Comparison of ENCODE assay signal across 13 cellular contexts in genomic region chr16:12470311-12471229, GRCh38.
A peak's percentile ranks its signal among the peaks of the same experiment; 100 is the strongest.
DNase-seq lines count a peak whose midpoint lies in the region; ATAC-seq and TF ChIP-seq lines count a peak whose summit lies in the region.
"Had no signal": no experiment of that assay in that cellular context is flagged by ENCODE, and none has a peak within 500 bp of the region (broad histone marks: within the 10 kb centered on the region; RNA-seq: fewer than 3 reads in every experiment).

No MANE protein-coding gene starts in this region.

- H3K27me3 ChIP-seq in MG63 (no peaks in the 10 kb centered on the region), heart right ventricle (no peaks in the 10 kb centered on the region), sigmoid colon (no peaks in the 10 kb centered on the region), spleen (replicated peaks in 1 of 7) (no peaks in the 10 kb centered on the region)
- H3K27me3 ChIP-seq: gastrocnemius medialis, pancreas had no signal

- 59 to 60% methylated on average over 24 of the region's 24 CpGs for WGBS in heart right ventricle, 2 donors
- WGBS in sigmoid colon, 2 donors, result 78% methylated on average over 24 of the region's 24 CpGs
- WGBS in spleen, 5 donors, result 63 to 77% (median 72%) methylated on average over 24 of the region's 24 CpGs

- no peak for TF ChIP-seq CTCF in heart right ventricle (IDR thresholded peaks at IDR 0.05)
- TF ChIP-seq CTCF in sigmoid colon (IDR thresholded peaks at IDR 0.05), result no peak
- no peak for TF ChIP-seq CTCF in spleen (IDR thresholded peaks at IDR 0.05 in 8 of 11, conservative IDR thresholded peaks at IDR 0.05 in 3 of 11)

- H3K27ac ChIP-seq in heart right ventricle (peak overlapping the region in 6 of 10 donors; percentile 5 to 48 (median 31)), sigmoid colon (peak overlapping the region in 2 of 4 donors; percentile 23 to 31), spleen (no peak overlapping the region)
- H3K27ac ChIP-seq: pancreas had no signal

- ATAC-seq in heart right ventricle (peak; percentile 51 to 96 (median 92)), HG03442 (IDR thresholded peaks at IDR 0.05; ENCODE audit: unreplicated experiment) (no peak)
- ATAC-seq: activated CD8-positive, alpha-beta T cell treated with anti-CD3 and anti-CD28 coated beads for 36 hours; gastrocnemius medialis; pancreas had no signal

- H3K9me3 ChIP-seq in MG63, result no peaks in the 10 kb centered on the region
- H3K9me3 ChIP-seq in heart right ventricle, result no peaks in the 10 kb centered on the region
- no peaks in the 10 kb centered on the region for H3K9me3 ChIP-seq in sigmoid colon
- H3K9me3 ChIP-seq in spleen, result no peaks in the 10 kb centered on the region
- H3K9me3 ChIP-seq: gastrocnemius medialis, pancreas had no signal

- no peak overlapping the region for H3K4me3 ChIP-seq in MG63
- no peak overlapping the region for H3K4me3 ChIP-seq in heart right ventricle
- H3K4me3 ChIP-seq in sigmoid colon, result peak overlapping the region in 1 of 4 donors; percentile 4
- no peak overlapping the region for H3K4me3 ChIP-seq in spleen
- H3K4me3 ChIP-seq: gastrocnemius medialis, pancreas had no signal

- TF ChIP-seq EP300 in sigmoid colon (IDR thresholded peaks at IDR 0.05), result no peak

- DNase-seq in MG63 (peak; percentile 82), T1000 (lab: John Stamatoyannopoulos, UW) (peak; percentile 39), heart right ventricle (peak; percentile 69 to 74), sigmoid colon (peak; percentile 69), spleen (no peak), CD1c-positive myeloid dendritic cell (ENCODE audit: extremely low spot score) (no peak)
- no peak for DNase-seq in stimulated activated naive CD4-positive, alpha-beta T cell treated with Interleukin-2 at 50 U/mL for 16 hours (lab: John Stamatoyannopoulos, UW)
- DNase-seq: activated CD8-positive, alpha-beta T cell treated with anti-CD3 and anti-CD28 coated beads for 36 hours; DMS79 treated with DMSO at 0.1 percent for 48 hours; NCI-H82; pancreas had no signal

- intact Hi-C loops in heart right ventricle (cut with DNase I), result no loop called here
- intact Hi-C loops in sigmoid colon (cut with DNase I), result no loop called here
- intact Hi-C loops in spleen (cut with DNase I; ENCODE audit: low total_unique reads), result no loop called here

- H3K4me1 ChIP-seq in heart right ventricle (peaks cover 0 to 27% (median 4%) of the 10 kb centered on the region in 9 donors), sigmoid colon (peaks cover 0 to 23% (median 14%) of the 10 kb centered on the region in 4 donors), spleen (peaks cover 0 to 15% (median 3%) of the 10 kb centered on the region in 6 donors)
- H3K4me1 ChIP-seq: pancreas had no signal

- no peak for TF ChIP-seq POLR2A in sigmoid colon (IDR thresholded peaks at IDR 0.05)
- no peak for TF ChIP-seq POLR2A in spleen (IDR thresholded peaks at IDR 0.05)

- no peaks in the 10 kb centered on the region for H3K36me3 ChIP-seq in MG63
- H3K36me3 ChIP-seq in heart right ventricle, result no peaks in the 10 kb centered on the region
- H3K36me3 ChIP-seq in sigmoid colon, result no peaks in the 10 kb centered on the region
- no peaks in the 10 kb centered on the region for H3K36me3 ChIP-seq in spleen
- H3K36me3 ChIP-seq: gastrocnemius medialis, pancreas had no signal

Comparison
In these comparisons a context has a peak if more than half of its experiments do, and no peak if none do; other contexts are left out.
1. DNase-seq: peak in MG63 (single experiment), T1000 (single experiment), heart right ventricle (2 of 2) and sigmoid colon (single experiment); none in spleen (single experiment), stimulated activated naive CD4-positive, alpha-beta T cell treated with Interleukin-2 at 50 U/mL for 16 hours (single experiment) and CD1c-positive myeloid dendritic cell (single experiment).
2. H3K27ac ChIP-seq: peak in heart right ventricle (6 of 10); none in spleen (0 of 8).